ENCODE assay signal across 26 cellular contexts in the genomic region with DNA sequence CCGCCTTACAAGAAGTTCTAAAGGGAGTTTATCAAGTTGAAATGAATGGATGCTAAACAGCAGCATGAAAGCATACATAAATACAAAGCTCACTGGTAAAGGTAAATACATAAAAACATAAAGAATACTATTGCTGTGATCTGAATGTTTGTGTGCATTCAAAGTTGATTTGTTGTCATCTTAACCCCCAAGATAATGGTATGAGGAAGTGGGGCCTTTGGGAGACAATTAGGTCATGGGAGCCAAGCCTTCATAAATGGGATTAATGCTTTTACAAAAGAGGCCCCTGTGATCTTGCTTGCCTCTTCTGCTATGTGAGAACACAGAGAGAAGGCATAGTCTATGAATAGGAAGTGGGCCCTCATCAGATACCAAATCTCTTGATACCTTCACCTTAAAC.
"Had no signal": no experiment of that assay in that cellular context is flagged by ENCODE, and none has a peak within 500 bp of the region (broad histone marks: within the 10 kb centered on the region; RNA-seq: fewer than 3 reads in every experiment).

No MANE protein-coding gene starts in this region.

- FAIRE-seq: endometrium, islet of Langerhans, keratinocyte had no signal

- H3K4me3 ChIP-seq: coronary artery, dorsolateral prefrontal cortex, esophagus squamous epithelium, gastrocnemius medialis, heart right ventricle, left lung, lower lobe of right lung, mucosa of descending colon had no signal

- H3K27ac ChIP-seq: coronary artery, dorsolateral prefrontal cortex, epithelial cell of prostate, esophagus squamous epithelium, gastrocnemius medialis, heart right ventricle, left lung, lower lobe of right lung had no signal

- DNase-seq: dermis blood vessel endothelial cell; dorsolateral prefrontal cortex; effector CD4-positive, alpha-beta T cell; effector memory CD4-positive, alpha-beta T cell; esophagus squamous epithelium; foreskin fibroblast; foreskin melanocyte; gastrocnemius medialis; glutamatergic neuron; head of caudate nucleus; heart right ventricle; hippocampal formation; left cardiac atrium; left lung; left ventricle myocardium superior; lower lobe of right lung; mesenchymal stem cell; mucosa of descending colon; naive B cell; naive thymus-derived CD8-positive, alpha-beta T cell had no signal

- H3K27me3 ChIP-seq: dorsolateral prefrontal cortex, esophagus squamous epithelium, heart right ventricle, left lung had no signal

- H3K4me1 ChIP-seq: esophagus squamous epithelium, gastrocnemius medialis, heart right ventricle, left lung, lower lobe of right lung had no signal

- ATAC-seq: esophagus mucosa; gastrocnemius medialis; heart right ventricle; left cardiac atrium; left lung; left ventricle myocardium superior; lower lobe of right lung; mucosa of descending colon; naive thymus-derived CD8-positive, alpha-beta T cell had no signal

- H3K9me3 ChIP-seq: esophagus squamous epithelium, gastrocnemius medialis, left lung, lower lobe of right lung, mucosa of descending colon had no signal

- H3K36me3 ChIP-seq: esophagus squamous epithelium, gastrocnemius medialis, heart right ventricle, left lung, lower lobe of right lung had no signal
